8 cellular contexts compared by ENCODE assay signal in genomic region chr15:38670142-38671002, GRCh38.
DNase-seq lines count a peak whose midpoint lies in the region; ATAC-seq lines count a peak whose summit lies in the region.

No MANE protein-coding gene starts in this region.

- ATAC-seq in GM19455 (IDR thresholded peaks at IDR 0.05; ENCODE audit: unreplicated experiment) (peak; percentile 44), HG03280 (IDR thresholded peaks at IDR 0.05; ENCODE audit: unreplicated experiment) (peak; percentile 38)

- peak; percentile 52 for DNase-seq in activated T-helper 1 cell treated with Interleukin-2 at 50 U/mL for 16 hours (ENCODE audit: low read depth)
- peak; percentile 55 to 67 for DNase-seq in stimulated activated CD8-positive, alpha-beta memory T cell treated with anti-CD3 and anti-CD28 coated beads, Interleukin-7, amount 100 ng/mL, for 4 hours (ENCODE audit: low read depth in 2 of 2)
- DNase-seq in NCI-H2029 (lab: John Stamatoyannopoulos, UW) = no peak
- no peak for DNase-seq in SIG-M5 treated with dmso at 0.1 percent for 504 hours (lab: John Stamatoyannopoulos, UW; ENCODE audit: unreplicated experiment)
- DNase-seq in H4 (ENCODE audit: low spot score) = no peak
- DNase-seq in RKO (ENCODE audit: low spot score) = no peak

Comparison
In these comparisons a context has a peak if more than half of its experiments do, and no peak if none do; other contexts are left out.
1. DNase-seq: peak in activated T-helper 1 cell treated with Interleukin-2 at 50 U/mL for 16 hours (single experiment) and stimulated activated CD8-positive, alpha-beta memory T cell treated with anti-CD3 and anti-CD28 coated beads, Interleukin-7, amount 100 ng/mL, for 4 hours (2 of 2); none in NCI-H2029 (single experiment), SIG-M5 treated with dmso at 0.1 percent for 504 hours (single experiment), H4 (single experiment) and RKO (single experiment).